8 cellular contexts compared by ENCODE assay signal in the genomic region with DNA sequence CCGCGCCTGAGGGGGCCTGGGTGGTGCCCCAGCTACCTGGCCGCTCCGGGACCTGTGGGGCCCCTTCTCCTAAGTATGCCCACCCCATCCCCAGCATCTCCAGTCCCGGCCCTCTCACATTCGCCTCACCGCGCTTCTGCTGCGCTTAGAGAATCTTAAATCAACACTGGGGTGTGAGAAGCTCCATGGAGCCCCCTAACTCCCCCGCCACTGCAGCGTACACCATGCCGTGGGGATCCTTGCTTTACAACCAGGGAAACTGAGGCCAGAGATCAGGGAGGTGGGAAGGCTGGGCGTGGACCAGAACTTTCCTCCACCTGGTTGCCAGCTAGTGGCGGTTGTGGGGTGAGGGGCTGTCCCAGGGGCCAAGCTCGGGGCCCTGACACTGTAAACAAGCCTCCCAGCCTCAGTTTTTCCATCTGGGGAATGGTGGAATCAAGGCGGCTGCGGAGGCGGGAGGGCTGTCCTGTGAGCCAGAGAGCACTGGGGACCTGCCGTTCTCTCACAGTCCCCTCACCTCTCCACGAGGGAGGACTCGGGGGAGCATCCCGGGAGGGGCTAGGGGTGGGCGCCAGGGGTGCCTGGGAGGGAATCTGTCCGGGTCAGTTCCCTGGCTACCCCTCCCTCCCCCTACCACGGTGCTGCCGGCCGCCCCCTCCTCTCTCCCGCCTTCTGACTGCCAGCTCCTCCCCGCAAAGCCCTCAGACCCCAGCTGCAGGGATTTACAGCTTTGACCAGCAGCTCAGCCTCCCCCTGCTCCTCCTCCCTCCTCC.
DNase-seq lines count a peak whose midpoint lies in the region; ATAC-seq and TF ChIP-seq lines count a peak whose summit lies in the region.

No MANE protein-coding gene starts in this region.

- BruUV-seq in HCT116 (replicated peaks; lab: Mats Ljungman, UMichigan): no TSS peak

- no peaks in the 10 kb centered on the region for H3K9me3 Mint-ChIP-seq in activated CD8-positive, alpha-beta T cell treated with anti-CD3 and anti-CD28 coated beads, Interleukin-2, amount 10 ng/mL, durations not matched to agents 7 days and 5 days (ENCODE audit: insufficient read depth)

- RAD21 ChIA-PET in HCT116 (lab: Charles Lee; ENCODE audit: low non-redundant PET in 1 of 2, low total read pairs in 2 of 2, uncharacterized antibody in 2 of 2, unreplicated experiment in 2 of 2): interaction anchor here in 1 of 2 experiments (1.5 kb wide), 1 partner anchor 107 kb away, joined by 3 read pairs; no protein-coding TSS in a partner anchor

- H3K27me3 ChIP-seq in HCT116 (ENCODE audit: insufficient read depth, low read length) (no peaks in the 10 kb centered on the region), right atrium auricular region (no peaks in the 10 kb centered on the region)

- CTCF ChIA-PET in HCT116 (lab: Charles Lee): no interaction called here
- CTCF ChIA-PET in activated CD8-positive, alpha-beta T cell treated with anti-CD3 and anti-CD28 coated beads, Interleukin-2, amount 10 ng/mL, durations not matched to agents 7 days and 5 days (lab: Charles Lee): interaction anchor here (0.7 to 3.6 kb wide), 17 partner anchors 11 to 328 kb away, joined by 3 to 22 read pairs (median 4); partner anchors contain the start of gene IER5L

- peak overlapping the region; percentile 90 for H3K4me2 ChIP-seq in HCT116 (ENCODE audit: low read length)

- peaks cover 14% of the 10 kb centered on the region for H3K27me3 Mint-ChIP-seq in activated CD8-positive, alpha-beta T cell treated with anti-CD3 and anti-CD28 coated beads, Interleukin-2, amount 10 ng/mL, durations not matched to agents 7 days and 5 days (ENCODE audit: low read depth)

- H4K20me1 ChIP-seq in HCT116 (ENCODE audit: insufficient read depth): no peaks in the 10 kb centered on the region

- peak overlapping the region; percentile 72 for H3K27ac Mint-ChIP-seq in activated CD8-positive, alpha-beta T cell treated with anti-CD3 and anti-CD28 coated beads, Interleukin-2, amount 10 ng/mL, durations not matched to agents 7 days and 5 days

- POLR2A ChIA-PET in HCT116 (lab: Charles Lee): interaction anchor here (0.6 to 2.0 kb wide), 14 partner anchors 15 to 349 kb away, joined by 3 to 10 read pairs (median 4); partner anchors contain the start of genes CRAT and IER5L
- POLR2A ChIA-PET in activated CD8-positive, alpha-beta T cell treated with anti-CD3 and anti-CD28 coated beads, Interleukin-2, amount 10 ng/mL, durations not matched to agents 7 days and 5 days (lab: Charles Lee): interaction anchor here (0.6 to 2.7 kb wide), 16 partner anchors 16 to 326 kb away, joined by 3 to 13 read pairs (median 4); partner anchors contain the start of gene IER5L

- H2AFZ ChIP-seq in HCT116 (ENCODE audit: low read depth, low read length, poor library complexity, severe bottlenecking): no peak overlapping the region

- H3K9me2 ChIP-seq in HCT116 (ENCODE audit: insufficient read depth): no peaks in the 10 kb centered on the region

- no peaks in the 10 kb centered on the region for H3K36me3 Mint-ChIP-seq in activated CD8-positive, alpha-beta T cell treated with anti-CD3 and anti-CD28 coated beads, Interleukin-2, amount 10 ng/mL, durations not matched to agents 7 days and 5 days (ENCODE audit: low read depth)

- DNase-seq in HCT116 (ENCODE audit: low read depth, low spot score) (no peak), right atrium auricular region (ENCODE audit: low spot score) (no peak), NCI-H510A treated with DMSO at 0.1 percent for 48 hours (lab: John Stamatoyannopoulos, UW) (no peak), globus pallidus (ENCODE audit: low spot score) (no peak), GDM1 (lab: John Stamatoyannopoulos, UW) (no peak)
- DNase-seq in activated CD8-positive, alpha-beta T cell treated with anti-CD3 and anti-CD28 coated beads, Interleukin-2, amount 10 ng/mL, durations not matched to agents 7 days and 5 days: peak; percentile 42
- DNase-seq in stimulated activated CD4-positive, alpha-beta T cell treated with anti-CD3 and anti-CD28 coated beads, Interleukin-2, amount 100 ng/mL, for 48 hours: peak; percentile 48

- intact Hi-C loops in HCT116 (cut with micrococcal nuclease): loop anchor here (5.0 kb wide), 1 partner anchor 47 kb away; no protein-coding TSS in a partner anchor

- H3K9me3 ChIP-seq in HCT116 (ENCODE audit: control insufficient read depth in 1 of 2, insufficient read depth in 1 of 2, low read depth in 1 of 2, low read length in 2 of 2) (no peaks in the 10 kb centered on the region), right atrium auricular region (no peaks in the 10 kb centered on the region)

- no peak for TF ChIP-seq POLR2A in HCT116 (IDR thresholded peaks at IDR 0.05; ENCODE audit: borderline replicate concordance, extremely low read depth, insufficient read depth, insufficient read length)

- H3K4me3 ChIP-seq in HCT116 (replicated peaks in 1 of 2; ENCODE audit: low read depth in 1 of 2, low read length in 2 of 2): no peak overlapping the region
- H3K4me3 ChIP-seq in right atrium auricular region: peak overlapping the region in 1 of 2 donors; percentile 23

- H3K27ac ChIP-seq in HCT116 (ENCODE audit: low read depth, low read length) (peak overlapping the region; percentile 73), right atrium auricular region (peak overlapping the region; percentile 89 to 95)

- H3K36me3 ChIP-seq in HCT116 (ENCODE audit: control insufficient read depth in 1 of 2, insufficient read depth in 2 of 2, low read length in 2 of 2) (no peaks in the 10 kb centered on the region), right atrium auricular region (no peaks in the 10 kb centered on the region)

- H3K9ac ChIP-seq in HCT116 (ENCODE audit: low read length): peak overlapping the region; percentile 75

- peaks cover 36% of the 10 kb centered on the region for H3K4me1 Mint-ChIP-seq in activated CD8-positive, alpha-beta T cell treated with anti-CD3 and anti-CD28 coated beads, Interleukin-2, amount 10 ng/mL, durations not matched to agents 7 days and 5 days (ENCODE audit: low read depth)

- H3K79me2 ChIP-seq in HCT116 (ENCODE audit: insufficient read depth, low read length): no peaks in the 10 kb centered on the region

- H3K4me1 ChIP-seq in HCT116 (ENCODE audit: control insufficient read depth in 1 of 2, insufficient read depth in 2 of 2, low read length in 2 of 2): peaks cover 60 to 72% of the 10 kb centered on the region in 2 experiments
- H3K4me1 ChIP-seq in right atrium auricular region: peaks cover 0 to 38% of the 10 kb centered on the region in 2 donors

- no peak for TF ChIP-seq RAD21 in HCT116 (IDR thresholded peaks at IDR 0.05; ENCODE audit: low read depth)

- peak; percentile 27 for ATAC-seq in HCT116
- ATAC-seq in activated CD8-positive, alpha-beta T cell treated with anti-CD3 and anti-CD28 coated beads, Interleukin-2, amount 10 ng/mL, durations not matched to agents 7 days and 5 days: peak; percentile 21
- no peak for ATAC-seq in HG03159 (IDR thresholded peaks at IDR 0.05; ENCODE audit: unreplicated experiment)

- no peak for TF ChIP-seq CTCF in HCT116 (IDR thresholded peaks at IDR 0.05 in 2 of 3, conservative IDR thresholded peaks at IDR 0.05 in 1 of 3; ENCODE audit: borderline replicate concordance in 1 of 3, insufficient read depth in 1 of 3, low read depth in 2 of 3, low read length in 2 of 3)
- no peak for TF ChIP-seq CTCF in right atrium auricular region (IDR thresholded peaks at IDR 0.05)

- no peak overlapping the region for H3K4me3 Mint-ChIP-seq in activated CD8-positive, alpha-beta T cell treated with anti-CD3 and anti-CD28 coated beads, Interleukin-2, amount 10 ng/mL, durations not matched to agents 7 days and 5 days

TF ChIP-seq in HCT116, 20 proteins besides CTCF, POLR2A, EP300 and RAD21:
- TF ChIP-seq CEBPB (IDR thresholded peaks at IDR 0.05; ENCODE audit: low read depth) (no peak), SP1 (IDR thresholded peaks at IDR 0.05; ENCODE audit: low read depth) (no peak), ZNF274 (IDR thresholded peaks at IDR 0.05; ENCODE audit: low read depth, low read length) (no peak), EZH2 (IDR thresholded peaks at IDR 0.05) (no peak)
- TF ChIP-seq, protein P1, sequence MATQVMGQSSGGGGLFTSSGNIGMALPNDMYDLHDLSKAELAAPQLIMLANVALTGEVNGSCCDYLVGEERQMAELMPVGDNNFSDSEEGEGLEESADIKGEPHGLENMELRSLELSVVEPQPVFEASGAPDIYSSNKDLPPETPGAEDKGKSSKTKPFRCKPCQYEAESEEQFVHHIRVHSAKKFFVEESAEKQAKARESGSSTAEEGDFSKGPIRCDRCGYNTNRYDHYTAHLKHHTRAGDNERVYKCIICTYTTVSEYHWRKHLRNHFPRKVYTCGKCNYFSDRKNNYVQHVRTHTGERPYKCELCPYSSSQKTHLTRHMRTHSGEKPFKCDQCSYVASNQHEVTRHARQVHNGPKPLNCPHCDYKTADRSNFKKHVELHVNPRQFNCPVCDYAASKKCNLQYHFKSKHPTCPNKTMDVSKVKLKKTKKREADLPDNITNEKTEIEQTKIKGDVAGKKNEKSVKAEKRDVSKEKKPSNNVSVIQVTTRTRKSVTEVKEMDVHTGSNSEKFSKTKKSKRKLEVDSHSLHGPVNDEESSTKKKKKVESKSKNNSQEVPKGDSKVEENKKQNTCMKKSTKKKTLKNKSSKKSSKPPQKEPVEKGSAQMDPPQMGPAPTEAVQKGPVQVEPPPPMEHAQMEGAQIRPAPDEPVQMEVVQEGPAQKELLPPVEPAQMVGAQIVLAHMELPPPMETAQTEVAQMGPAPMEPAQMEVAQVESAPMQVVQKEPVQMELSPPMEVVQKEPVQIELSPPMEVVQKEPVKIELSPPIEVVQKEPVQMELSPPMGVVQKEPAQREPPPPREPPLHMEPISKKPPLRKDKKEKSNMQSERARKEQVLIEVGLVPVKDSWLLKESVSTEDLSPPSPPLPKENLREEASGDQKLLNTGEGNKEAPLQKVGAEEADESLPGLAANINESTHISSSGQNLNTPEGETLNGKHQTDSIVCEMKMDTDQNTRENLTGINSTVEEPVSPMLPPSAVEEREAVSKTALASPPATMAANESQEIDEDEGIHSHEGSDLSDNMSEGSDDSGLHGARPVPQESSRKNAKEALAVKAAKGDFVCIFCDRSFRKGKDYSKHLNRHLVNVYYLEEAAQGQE (IDR thresholded peaks at IDR 0.05; ENCODE audit: low read depth): no peak

Comparison
In these comparisons a context has a peak if more than half of its experiments do, and no peak if none do; other contexts are left out.
1. DNase-seq: peak in activated CD8-positive, alpha-beta T cell treated with anti-CD3 and anti-CD28 coated beads, Interleukin-2, amount 10 ng/mL, durations not matched to agents 7 days and 5 days (single experiment) and stimulated activated CD4-positive, alpha-beta T cell treated with anti-CD3 and anti-CD28 coated beads, Interleukin-2, amount 100 ng/mL, for 48 hours (2 of 2); none in HCT116 (single experiment), right atrium auricular region (single experiment), NCI-H510A treated with DMSO at 0.1 percent for 48 hours (single experiment), globus pallidus (single experiment) and GDM1 (single experiment).